17 cellular contexts compared by ENCODE assay signal in the genomic region with DNA sequence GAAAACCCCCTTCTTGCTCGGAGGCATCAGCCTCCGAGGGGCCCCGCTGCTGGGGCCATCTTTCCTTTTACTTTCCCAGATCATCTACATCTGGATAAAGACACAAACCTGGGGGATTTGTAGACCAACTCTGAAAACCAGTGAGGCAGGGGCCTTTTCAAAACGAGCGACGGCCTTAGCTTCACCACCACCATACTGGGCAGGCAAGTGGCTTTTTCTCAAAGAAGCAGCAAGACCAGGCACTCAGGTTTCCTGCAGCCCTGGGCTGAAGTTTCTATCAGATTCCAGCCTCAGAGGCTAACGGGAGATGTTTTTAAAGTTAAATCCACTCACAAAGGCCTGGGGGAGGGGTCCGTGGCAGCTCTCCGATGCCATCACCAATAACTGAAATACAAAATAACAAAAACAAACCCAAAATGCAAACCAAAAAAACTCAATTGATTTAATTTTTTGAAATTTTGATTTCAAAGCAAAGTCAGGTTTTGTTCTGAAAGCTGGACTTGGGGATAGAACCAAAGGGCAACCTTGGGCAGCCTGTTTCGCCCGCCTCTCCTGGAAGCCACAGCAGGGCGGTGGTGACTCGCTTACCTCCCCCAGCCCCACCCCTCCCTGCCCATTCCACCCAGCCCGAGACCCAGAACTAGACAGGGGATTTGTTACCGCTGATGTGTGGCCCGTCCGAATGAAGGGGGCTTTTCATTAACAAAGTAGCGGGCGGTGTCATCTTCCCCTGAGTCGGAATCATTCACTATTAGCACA. TPM values are rescaled to one million over a fixed set of nuclear protein-coding genes. Genes with fewer than 3 reads are reported as not detected.
DNase-seq lines count a peak whose midpoint lies in the region; ATAC-seq and TF ChIP-seq lines count a peak whose summit lies in the region.
"Had no signal": no experiment of that assay in that cellular context is flagged by ENCODE, and none has a peak within 500 bp of the region (broad histone marks: within the 10 kb centered on the region; RNA-seq: fewer than 3 reads in every experiment).

No MANE protein-coding gene starts in this region.

- H3K27ac Mint-ChIP-seq in GM23338 (no peak overlapping the region), immature natural killer cell (no peak overlapping the region)

- intact Hi-C loops in head of caudate nucleus (cut with DNase I) = no loop called here

- no peak for TF ChIP-seq POLR2A in suprapubic skin (IDR thresholded peaks at IDR 0.05)

- TF ChIP-seq CTCF in GM23338 (conservative IDR thresholded peaks at IDR 0.05; ENCODE audit: low read depth in 2 of 2) (no peak), suprapubic skin (IDR thresholded peaks at IDR 0.05) (no peak)

- H3K27ac ChIP-seq in GM23338 (ENCODE audit: low read depth) (peak overlapping the region; percentile 45; the same call in 1 of the 2 replicates), suprapubic skin (no peak overlapping the region)
- H3K27ac ChIP-seq: C4-2B had no signal

- peak overlapping the region; percentile 68 for H3K4me2 ChIP-seq in GM23338

- H4K20me1 ChIP-seq in GM23338 (replicated peaks; ENCODE audit: insufficient read depth) = no peaks in the 10 kb centered on the region; the same call in 1 of the 2 replicates

- TF ChIP-seq EP300 in suprapubic skin (IDR thresholded peaks at IDR 0.05) = no peak

- DNase-seq in GM23338 (ENCODE audit: low spot score) (no peak), head of caudate nucleus (peak in 29 of 42 donors; percentile 6 to 60 (median 30)), left lobe of liver (ENCODE audit: low spot score) (peak; percentile 83), immature natural killer cell (no peak), suprapubic skin (ENCODE audit: low spot score in 2 of 2) (no peak), GM19238 (ENCODE audit: insufficient read length, low spot score) (no peak)
- no peak for DNase-seq in stimulated activated CD4-positive, alpha-beta T cell treated with anti-CD3 and anti-CD28 coated beads, Interleukin-12 subunit alpha, Interleukin-12 subunit beta, amount 100 ng/mL, for 4 hours
- DNase-seq: DMS153, KG1, NCI-H1105, NCI-H187 treated with DMSO at 0.1 percent for 48 hours, NCI-H2171, NCI-H446 treated with DMSO at 0.1 percent for 48 hours, NCI-H748 treated with DMSO at 0.1 percent for 48 hours, PC-3 had no signal

- H3K27me3 Mint-ChIP-seq in GM23338 (ENCODE audit: insufficient read depth, low read depth, poor library complexity) = peaks cover 3% of the 10 kb centered on the region
- peaks cover 3 to 9% (median 8%) of the 10 kb centered on the region in 3 donors for H3K27me3 Mint-ChIP-seq in immature natural killer cell (ENCODE audit: low read depth in 3 of 3)

- H3K4me3 ChIP-seq in GM23338 (peak overlapping the region; percentile 35; the same call in 1 of the 2 replicates), neuron (ENCODE audit: low read length) (no peak overlapping the region), suprapubic skin (no peak overlapping the region)

- H3K36me3 Mint-ChIP-seq in GM23338 (ENCODE audit: low read depth) (no peaks in the 10 kb centered on the region), immature natural killer cell (no peaks in the 10 kb centered on the region)

- WGBS in suprapubic skin = 45% methylated on average over 20 of the region's 20 CpGs

- no peaks in the 10 kb centered on the region for H3K79me2 ChIP-seq in GM23338 (replicated peaks; ENCODE audit: insufficient read depth)

- H2AFZ ChIP-seq in GM23338 = peak overlapping the region; percentile 97
- H2AFZ ChIP-seq in neuron (ENCODE audit: low read depth, low read length) = peak overlapping the region; percentile 34

- H3K9me2 ChIP-seq in GM23338 (ENCODE audit: insufficient read depth) = peaks cover 11% of the 10 kb centered on the region; the same call in 1 of the 2 replicates

- no peaks in the 10 kb centered on the region for H3K36me3 ChIP-seq in GM23338 (ENCODE audit: insufficient read depth)
- H3K36me3 ChIP-seq in neuron (ENCODE audit: insufficient read depth, low read length) = no peaks in the 10 kb centered on the region
- no peaks in the 10 kb centered on the region for H3K36me3 ChIP-seq in suprapubic skin

- ATAC-seq in GM23338 (peak; percentile 80), left lobe of liver (peak; percentile 88)
- ATAC-seq: PC-3 had no signal

- H3K4me1 Mint-ChIP-seq in GM23338 = peaks cover 12% of the 10 kb centered on the region
- no peaks in the 10 kb centered on the region for H3K4me1 Mint-ChIP-seq in immature natural killer cell

- no peak overlapping the region for H3K4me3 Mint-ChIP-seq in GM23338
- H3K4me3 Mint-ChIP-seq in immature natural killer cell = no peak overlapping the region

- peaks cover 2% of the 10 kb centered on the region for H3K9me3 ChIP-seq in neuron (ENCODE audit: low read length)
- no peaks in the 10 kb centered on the region for H3K9me3 ChIP-seq in suprapubic skin

- H3F3A ChIP-seq in GM23338 (replicated peaks; ENCODE audit: low read depth) = 0 out of 2 replicates have a peak, but pooled peaks cover 2% of the 10 kb centered on the region

- peaks cover 21% of the 10 kb centered on the region for H3K4me1 ChIP-seq in GM23338 (ENCODE audit: insufficient read depth)
- H3K4me1 ChIP-seq in neuron (ENCODE audit: insufficient read depth, low read length) = peaks cover 13% of the 10 kb centered on the region
- H3K4me1 ChIP-seq in suprapubic skin = no peaks in the 10 kb centered on the region

- H3K9me3 Mint-ChIP-seq in GM23338 (no peaks in the 10 kb centered on the region; the same call in 2 of the 3 replicates), immature natural killer cell (peaks cover 0 to 4% (median 0%) of the 10 kb centered on the region in 6 donors)

- H3K27me3 ChIP-seq in GM23338 (ENCODE audit: insufficient read depth) (no peaks in the 10 kb centered on the region), neuron (ENCODE audit: insufficient read depth, low read length) (peaks cover 5% of the 10 kb centered on the region), suprapubic skin (peaks cover 5% of the 10 kb centered on the region)

TF ChIP-seq in GM23338, 12 proteins besides CTCF, POLR2A, EP300 and RAD21 (continues in another document):
- TF ChIP-seq, protein P1, sequence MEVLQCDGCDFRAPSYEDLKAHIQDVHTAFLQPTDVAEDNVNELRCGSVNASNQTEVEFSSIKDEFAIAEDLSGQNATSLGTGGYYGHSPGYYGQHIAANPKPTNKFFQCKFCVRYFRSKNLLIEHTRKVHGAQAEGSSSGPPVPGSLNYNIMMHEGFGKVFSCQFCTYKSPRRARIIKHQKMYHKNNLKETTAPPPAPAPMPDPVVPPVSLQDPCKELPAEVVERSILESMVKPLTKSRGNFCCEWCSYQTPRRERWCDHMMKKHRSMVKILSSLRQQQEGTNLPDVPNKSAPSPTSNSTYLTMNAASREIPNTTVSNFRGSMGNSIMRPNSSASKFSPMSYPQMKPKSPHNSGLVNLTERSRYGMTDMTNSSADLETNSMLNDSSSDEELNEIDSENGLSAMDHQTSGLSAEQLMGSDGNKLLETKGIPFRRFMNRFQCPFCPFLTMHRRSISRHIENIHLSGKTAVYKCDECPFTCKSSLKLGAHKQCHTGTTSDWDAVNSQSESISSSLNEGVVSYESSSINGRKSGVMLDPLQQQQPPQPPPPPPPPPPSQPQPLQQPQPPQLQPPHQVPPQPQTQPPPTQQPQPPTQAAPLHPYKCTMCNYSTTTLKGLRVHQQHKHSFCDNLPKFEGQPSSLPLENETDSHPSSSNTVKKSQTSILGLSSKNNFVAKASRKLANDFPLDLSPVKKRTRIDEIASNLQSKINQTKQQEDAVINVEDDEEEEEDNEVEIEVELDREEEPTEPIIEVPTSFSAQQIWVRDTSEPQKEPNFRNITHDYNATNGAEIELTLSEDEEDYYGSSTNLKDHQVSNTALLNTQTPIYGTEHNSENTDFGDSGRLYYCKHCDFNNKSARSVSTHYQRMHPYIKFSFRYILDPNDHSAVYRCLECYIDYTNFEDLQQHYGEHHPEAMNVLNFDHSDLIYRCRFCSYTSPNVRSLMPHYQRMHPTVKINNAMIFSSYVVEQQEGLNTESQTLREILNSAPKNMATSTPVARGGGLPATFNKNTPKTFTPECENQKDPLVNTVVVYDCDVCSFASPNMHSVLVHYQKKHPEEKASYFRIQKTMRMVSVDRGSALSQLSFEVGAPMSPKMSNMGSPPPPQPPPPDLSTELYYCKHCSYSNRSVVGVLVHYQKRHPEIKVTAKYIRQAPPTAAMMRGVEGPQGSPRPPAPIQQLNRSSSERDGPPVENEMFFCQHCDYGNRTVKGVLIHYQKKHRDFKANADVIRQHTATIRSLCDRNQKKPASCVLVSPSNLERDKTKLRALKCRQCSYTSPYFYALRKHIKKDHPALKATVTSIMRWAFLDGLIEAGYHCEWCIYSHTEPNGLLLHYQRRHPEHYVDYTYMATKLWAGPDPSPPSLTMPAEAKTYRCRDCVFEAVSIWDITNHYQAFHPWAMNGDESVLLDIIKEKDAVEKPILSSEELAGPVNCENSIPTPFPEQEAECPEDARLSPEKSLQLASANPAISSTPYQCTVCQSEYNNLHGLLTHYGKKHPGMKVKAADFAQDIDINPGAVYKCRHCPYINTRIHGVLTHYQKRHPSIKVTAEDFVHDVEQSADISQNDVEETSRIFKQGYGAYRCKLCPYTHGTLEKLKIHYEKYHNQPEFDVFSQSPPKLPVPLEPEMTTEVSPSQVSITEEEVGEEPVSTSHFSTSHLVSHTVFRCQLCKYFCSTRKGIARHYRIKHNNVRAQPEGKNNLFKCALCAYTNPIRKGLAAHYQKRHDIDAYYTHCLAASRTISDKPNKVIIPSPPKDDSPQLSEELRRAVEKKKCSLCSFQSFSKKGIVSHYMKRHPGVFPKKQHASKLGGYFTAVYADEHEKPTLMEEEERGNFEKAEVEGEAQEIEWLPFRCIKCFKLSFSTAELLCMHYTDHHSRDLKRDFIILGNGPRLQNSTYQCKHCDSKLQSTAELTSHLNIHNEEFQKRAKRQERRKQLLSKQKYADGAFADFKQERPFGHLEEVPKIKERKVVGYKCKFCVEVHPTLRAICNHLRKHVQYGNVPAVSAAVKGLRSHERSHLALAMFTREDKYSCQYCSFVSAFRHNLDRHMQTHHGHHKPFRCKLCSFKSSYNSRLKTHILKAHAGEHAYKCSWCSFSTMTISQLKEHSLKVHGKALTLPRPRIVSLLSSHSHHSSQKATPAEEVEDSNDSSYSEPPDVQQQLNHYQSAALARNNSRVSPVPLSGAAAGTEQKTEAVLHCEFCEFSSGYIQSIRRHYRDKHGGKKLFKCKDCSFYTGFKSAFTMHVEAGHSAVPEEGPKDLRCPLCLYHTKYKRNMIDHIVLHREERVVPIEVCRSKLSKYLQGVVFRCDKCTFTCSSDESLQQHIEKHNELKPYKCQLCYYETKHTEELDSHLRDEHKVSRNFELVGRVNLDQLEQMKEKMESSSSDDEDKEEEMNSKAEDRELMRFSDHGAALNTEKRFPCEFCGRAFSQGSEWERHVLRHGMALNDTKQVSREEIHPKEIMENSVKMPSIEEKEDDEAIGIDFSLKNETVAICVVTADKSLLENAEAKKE (CRISPR knock-in tag; IDR thresholded peaks at IDR 0.05) = no peak

RNA-seq across cellular contexts. Expression of a gene that starts 55.8 kb away (rescaled TPM):
- 20.2 and 22.7 TPM in 2 replicates for total RNA-seq in GM23338 (2014; rRNA removed; shearing (Covaris generic))
- polyA plus RNA-seq in GM23338 (2016; fragmentation: Nextera tagmentation; extraction: Ambion mirVana) (9.0 and 9.4 TPM in 2 replicates), immature natural killer cell (not detected)
- total RNA-seq in left lobe of liver (27.9 TPM), suprapubic skin (under 1 TPM in 2 of 4 donors, not detected in 2; 0.08 TPM)
- total RNA-seq: PC-3 had no signal

Comparison
In these comparisons a context has a peak if more than half of its experiments do, and no peak if none do; other contexts are left out.
1. DNase-seq: peak in head of caudate nucleus (29 of 42) and left lobe of liver (single experiment); none in GM23338 (single experiment), immature natural killer cell (0 of 3), stimulated activated CD4-positive, alpha-beta T cell treated with anti-CD3 and anti-CD28 coated beads, Interleukin-12 subunit alpha, Interleukin-12 subunit beta, amount 100 ng/mL, for 4 hours (single experiment), suprapubic skin (0 of 2) and GM19238 (single experiment).
2. RNA of a gene that starts 55.8 kb away (total RNA-seq): 27.9 TPM in left lobe of liver (single experiment) and 20.2 to 22.7 TPM in GM23338; 0.08 TPM in suprapubic skin; every median in the first group is over 10 times any median in the second.